Comparison of ENCODE assay signal across 1 cellular context in the genomic region with DNA sequence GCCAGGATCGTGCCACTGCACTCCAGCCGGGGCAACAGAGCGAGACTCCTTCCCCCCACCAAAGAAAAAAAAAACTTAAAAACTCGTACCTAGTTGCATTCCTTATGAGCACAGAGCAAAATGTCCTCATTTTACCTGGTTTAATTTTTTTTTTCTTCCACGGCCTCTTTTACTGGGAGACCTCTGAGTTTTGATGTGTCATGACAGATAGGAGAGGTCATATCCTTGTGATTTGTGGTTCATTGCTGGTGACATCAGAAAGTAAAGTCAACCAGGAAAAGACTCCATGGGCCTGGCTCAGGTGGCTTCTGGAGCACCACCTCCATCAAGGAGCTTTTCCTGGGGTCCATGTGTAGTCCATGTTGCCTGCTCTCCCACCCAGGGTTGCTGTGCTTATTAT.
TF ChIP-seq lines count a peak whose summit lies in the region.

No MANE protein-coding gene starts in this region.

TF ChIP-seq in K562, 482 proteins besides CTCF, POLR2A, EP300 and RAD21 (continued from another document):
- TF ChIP-seq, protein P1, sequence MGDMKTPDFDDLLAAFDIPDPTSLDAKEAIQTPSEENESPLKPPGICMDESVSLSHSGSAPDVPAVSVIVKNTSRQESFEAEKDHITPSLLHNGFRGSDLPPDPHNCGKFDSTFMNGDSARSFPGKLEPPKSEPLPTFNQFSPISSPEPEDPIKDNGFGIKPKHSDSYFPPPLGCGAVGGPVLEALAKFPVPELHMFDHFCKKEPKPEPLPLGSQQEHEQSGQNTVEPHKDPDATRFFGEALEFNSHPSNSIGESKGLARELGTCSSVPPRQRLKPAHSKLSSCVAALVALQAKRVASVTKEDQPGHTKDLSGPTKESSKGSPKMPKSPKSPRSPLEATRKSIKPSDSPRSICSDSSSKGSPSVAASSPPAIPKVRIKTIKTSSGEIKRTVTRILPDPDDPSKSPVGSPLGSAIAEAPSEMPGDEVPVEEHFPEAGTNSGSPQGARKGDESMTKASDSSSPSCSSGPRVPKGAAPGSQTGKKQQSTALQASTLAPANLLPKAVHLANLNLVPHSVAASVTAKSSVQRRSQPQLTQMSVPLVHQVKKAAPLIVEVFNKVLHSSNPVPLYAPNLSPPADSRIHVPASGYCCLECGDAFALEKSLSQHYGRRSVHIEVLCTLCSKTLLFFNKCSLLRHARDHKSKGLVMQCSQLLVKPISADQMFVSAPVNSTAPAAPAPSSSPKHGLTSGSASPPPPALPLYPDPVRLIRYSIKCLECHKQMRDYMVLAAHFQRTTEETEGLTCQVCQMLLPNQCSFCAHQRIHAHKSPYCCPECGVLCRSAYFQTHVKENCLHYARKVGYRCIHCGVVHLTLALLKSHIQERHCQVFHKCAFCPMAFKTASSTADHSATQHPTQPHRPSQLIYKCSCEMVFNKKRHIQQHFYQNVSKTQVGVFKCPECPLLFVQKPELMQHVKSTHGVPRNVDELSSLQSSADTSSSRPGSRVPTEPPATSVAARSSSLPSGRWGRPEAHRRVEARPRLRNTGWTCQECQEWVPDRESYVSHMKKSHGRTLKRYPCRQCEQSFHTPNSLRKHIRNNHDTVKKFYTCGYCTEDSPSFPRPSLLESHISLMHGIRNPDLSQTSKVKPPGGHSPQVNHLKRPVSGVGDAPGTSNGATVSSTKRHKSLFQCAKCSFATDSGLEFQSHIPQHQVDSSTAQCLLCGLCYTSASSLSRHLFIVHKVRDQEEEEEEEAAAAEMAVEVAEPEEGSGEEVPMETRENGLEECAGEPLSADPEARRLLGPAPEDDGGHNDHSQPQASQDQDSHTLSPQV (IDR thresholded peaks at IDR 0.05), result peak; percentile 44; the same call in 1 of the 2 replicates
- TF ChIP-seq TARDBP (IDR thresholded peaks at IDR 0.05) (no peak), MAZ (CRISPR knock-in tag; conservative IDR thresholded peaks at IDR 0.05 in 1 of 2, IDR thresholded peaks at IDR 0.05 in 1 of 2) (no peak), LCOR (CRISPR knock-in tag; IDR thresholded peaks at IDR 0.05) (no peak), HDAC8 (tag; IDR thresholded peaks at IDR 0.05) (no peak), ATF1 (CRISPR knock-in tag; IDR thresholded peaks at IDR 0.05) (no peak), ATF1 (tag; IDR thresholded peaks at IDR 0.05) (0 out of 2 replicates have a peak, but pooled peaks have one; percentile 17), CREBBP (IDR thresholded peaks at IDR 0.05; ENCODE audit: low read depth, low read length) (no peak), SIN3B (IDR thresholded peaks at IDR 0.05; ENCODE audit: low read depth) (no peak), ZC3H11A (IDR thresholded peaks at IDR 0.05; ENCODE audit: low read depth, low read length) (no peak), KLF13 (tag; IDR thresholded peaks at IDR 0.05; ENCODE audit: borderline replicate concordance, low read depth) (no peak), NR2C1 (IDR thresholded peaks at IDR 0.05) (peak; percentile 63; the same call in 1 of the 2 replicates), NR2C1 (tag; IDR thresholded peaks at IDR 0.05) (peak; percentile 79), DPF2 (IDR thresholded peaks at IDR 0.05) (peak; percentile 56), MBD2 (IDR thresholded peaks at IDR 0.05; ENCODE audit: borderline replicate concordance, low read depth) (no peak), POLR2AphosphoS5 (IDR thresholded peaks at IDR 0.05; ENCODE audit: control insufficient read depth, insufficient read depth, low read depth, low read length) (no peak), RB1 (IDR thresholded peaks at IDR 0.05; ENCODE audit: low read depth) (no peak), RBM22 (IDR thresholded peaks at IDR 0.05; ENCODE audit: low read depth, low read length, poor library complexity, severe bottlenecking) (no peak), SMARCC2 (IDR thresholded peaks at IDR 0.05; ENCODE audit: low read depth) (no peak), POLR3A (IDR thresholded peaks at IDR 0.05; ENCODE audit: borderline replicate concordance, extremely low read depth, insufficient read depth, insufficient read length) (no peak), CBX8 (IDR thresholded peaks at IDR 0.05; ENCODE audit: borderline replicate concordance, extremely low read depth, low read depth, low read length, poor library complexity, severe bottlenecking) (no peak), SMARCE1 (IDR thresholded peaks at IDR 0.05) (peak; percentile 42; the same call in 1 of the 2 replicates), ZNF384 (IDR thresholded peaks at IDR 0.05; ENCODE audit: low read depth, low read length) (peak; percentile 62), CREM (IDR thresholded peaks at IDR 0.05; ENCODE audit: low read depth) (0 out of 2 replicates have a peak, but pooled peaks have one; percentile 6), MTA1 (IDR thresholded peaks at IDR 0.05; ENCODE audit: borderline replicate concordance) (no peak), NFE2 (IDR thresholded peaks at IDR 0.05; ENCODE audit: low read depth) (peak; percentile 82), SMAD4 (CRISPR knock-in tag; conservative IDR thresholded peaks at IDR 0.05) (no peak), HMG20B (CRISPR knock-in tag; IDR thresholded peaks at IDR 0.05) (no peak), NFATC3 (IDR thresholded peaks at IDR 0.05) (no peak), KLF6 (CRISPR knock-in tag; IDR thresholded peaks at IDR 0.05; ENCODE audit: borderline replicate concordance) (no peak), MAFK (IDR thresholded peaks at IDR 0.05; ENCODE audit: low read length) (peak; percentile 46; the same call in 1 of the 2 replicates), NCOA4 (IDR thresholded peaks at IDR 0.05; ENCODE audit: partially characterized antibody) (no peak), GABPB2 (CRISPR knock-in tag; conservative IDR thresholded peaks at IDR 0.05) (no peak), MAFG (tag; conservative IDR thresholded peaks at IDR 0.05) (peak; percentile 80), SPI1 (IDR thresholded peaks at IDR 0.05; ENCODE audit: borderline replicate concordance, low read depth, low read length) (no peak), ATF7 (IDR thresholded peaks at IDR 0.05) (peak; percentile 84)
- TF ChIP-seq, protein P2, sequence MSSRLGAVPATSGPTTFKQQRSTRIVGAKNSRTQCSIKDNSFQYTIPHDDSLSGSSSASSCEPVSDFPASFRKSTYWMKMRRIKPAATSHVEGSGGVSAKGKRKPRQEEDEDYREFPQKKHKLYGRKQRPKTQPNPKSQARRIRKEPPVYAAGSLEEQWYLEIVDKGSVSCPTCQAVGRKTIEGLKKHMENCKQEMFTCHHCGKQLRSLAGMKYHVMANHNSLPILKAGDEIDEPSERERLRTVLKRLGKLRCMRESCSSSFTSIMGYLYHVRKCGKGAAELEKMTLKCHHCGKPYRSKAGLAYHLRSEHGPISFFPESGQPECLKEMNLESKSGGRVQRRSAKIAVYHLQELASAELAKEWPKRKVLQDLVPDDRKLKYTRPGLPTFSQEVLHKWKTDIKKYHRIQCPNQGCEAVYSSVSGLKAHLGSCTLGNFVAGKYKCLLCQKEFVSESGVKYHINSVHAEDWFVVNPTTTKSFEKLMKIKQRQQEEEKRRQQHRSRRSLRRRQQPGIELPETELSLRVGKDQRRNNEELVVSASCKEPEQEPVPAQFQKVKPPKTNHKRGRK (tag; IDR thresholded peaks at IDR 0.05), result no peak
- TF ChIP-seq, protein P3, sequence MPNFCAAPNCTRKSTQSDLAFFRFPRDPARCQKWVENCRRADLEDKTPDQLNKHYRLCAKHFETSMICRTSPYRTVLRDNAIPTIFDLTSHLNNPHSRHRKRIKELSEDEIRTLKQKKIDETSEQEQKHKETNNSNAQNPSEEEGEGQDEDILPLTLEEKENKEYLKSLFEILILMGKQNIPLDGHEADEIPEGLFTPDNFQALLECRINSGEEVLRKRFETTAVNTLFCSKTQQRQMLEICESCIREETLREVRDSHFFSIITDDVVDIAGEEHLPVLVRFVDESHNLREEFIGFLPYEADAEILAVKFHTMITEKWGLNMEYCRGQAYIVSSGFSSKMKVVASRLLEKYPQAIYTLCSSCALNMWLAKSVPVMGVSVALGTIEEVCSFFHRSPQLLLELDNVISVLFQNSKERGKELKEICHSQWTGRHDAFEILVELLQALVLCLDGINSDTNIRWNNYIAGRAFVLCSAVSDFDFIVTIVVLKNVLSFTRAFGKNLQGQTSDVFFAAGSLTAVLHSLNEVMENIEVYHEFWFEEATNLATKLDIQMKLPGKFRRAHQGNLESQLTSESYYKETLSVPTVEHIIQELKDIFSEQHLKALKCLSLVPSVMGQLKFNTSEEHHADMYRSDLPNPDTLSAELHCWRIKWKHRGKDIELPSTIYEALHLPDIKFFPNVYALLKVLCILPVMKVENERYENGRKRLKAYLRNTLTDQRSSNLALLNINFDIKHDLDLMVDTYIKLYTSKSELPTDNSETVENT (CRISPR knock-in tag; IDR thresholded peaks at IDR 0.05), result no peak
- TF ChIP-seq, protein P4, sequence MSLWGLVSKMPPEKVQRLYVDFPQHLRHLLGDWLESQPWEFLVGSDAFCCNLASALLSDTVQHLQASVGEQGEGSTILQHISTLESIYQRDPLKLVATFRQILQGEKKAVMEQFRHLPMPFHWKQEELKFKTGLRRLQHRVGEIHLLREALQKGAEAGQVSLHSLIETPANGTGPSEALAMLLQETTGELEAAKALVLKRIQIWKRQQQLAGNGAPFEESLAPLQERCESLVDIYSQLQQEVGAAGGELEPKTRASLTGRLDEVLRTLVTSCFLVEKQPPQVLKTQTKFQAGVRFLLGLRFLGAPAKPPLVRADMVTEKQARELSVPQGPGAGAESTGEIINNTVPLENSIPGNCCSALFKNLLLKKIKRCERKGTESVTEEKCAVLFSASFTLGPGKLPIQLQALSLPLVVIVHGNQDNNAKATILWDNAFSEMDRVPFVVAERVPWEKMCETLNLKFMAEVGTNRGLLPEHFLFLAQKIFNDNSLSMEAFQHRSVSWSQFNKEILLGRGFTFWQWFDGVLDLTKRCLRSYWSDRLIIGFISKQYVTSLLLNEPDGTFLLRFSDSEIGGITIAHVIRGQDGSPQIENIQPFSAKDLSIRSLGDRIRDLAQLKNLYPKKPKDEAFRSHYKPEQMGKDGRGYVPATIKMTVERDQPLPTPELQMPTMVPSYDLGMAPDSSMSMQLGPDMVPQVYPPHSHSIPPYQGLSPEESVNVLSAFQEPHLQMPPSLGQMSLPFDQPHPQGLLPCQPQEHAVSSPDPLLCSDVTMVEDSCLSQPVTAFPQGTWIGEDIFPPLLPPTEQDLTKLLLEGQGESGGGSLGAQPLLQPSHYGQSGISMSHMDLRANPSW (CRISPR knock-in tag; IDR thresholded peaks at IDR 0.05), result no peak
- TF ChIP-seq, protein P5, sequence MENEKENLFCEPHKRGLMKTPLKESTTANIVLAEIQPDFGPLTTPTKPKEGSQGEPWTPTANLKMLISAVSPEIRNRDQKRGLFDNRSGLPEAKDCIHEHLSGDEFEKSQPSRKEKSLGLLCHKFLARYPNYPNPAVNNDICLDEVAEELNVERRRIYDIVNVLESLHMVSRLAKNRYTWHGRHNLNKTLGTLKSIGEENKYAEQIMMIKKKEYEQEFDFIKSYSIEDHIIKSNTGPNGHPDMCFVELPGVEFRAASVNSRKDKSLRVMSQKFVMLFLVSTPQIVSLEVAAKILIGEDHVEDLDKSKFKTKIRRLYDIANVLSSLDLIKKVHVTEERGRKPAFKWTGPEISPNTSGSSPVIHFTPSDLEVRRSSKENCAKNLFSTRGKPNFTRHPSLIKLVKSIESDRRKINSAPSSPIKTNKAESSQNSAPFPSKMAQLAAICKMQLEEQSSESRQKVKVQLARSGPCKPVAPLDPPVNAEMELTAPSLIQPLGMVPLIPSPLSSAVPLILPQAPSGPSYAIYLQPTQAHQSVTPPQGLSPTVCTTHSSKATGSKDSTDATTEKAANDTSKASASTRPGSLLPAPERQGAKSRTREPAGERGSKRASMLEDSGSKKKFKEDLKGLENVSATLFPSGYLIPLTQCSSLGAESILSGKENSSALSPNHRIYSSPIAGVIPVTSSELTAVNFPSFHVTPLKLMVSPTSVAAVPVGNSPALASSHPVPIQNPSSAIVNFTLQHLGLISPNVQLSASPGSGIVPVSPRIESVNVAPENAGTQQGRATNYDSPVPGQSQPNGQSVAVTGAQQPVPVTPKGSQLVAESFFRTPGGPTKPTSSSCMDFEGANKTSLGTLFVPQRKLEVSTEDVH (IDR thresholded peaks at IDR 0.05; ENCODE audit: low read depth, partially characterized antibody), result no peak
- TF ChIP-seq, protein P6, sequence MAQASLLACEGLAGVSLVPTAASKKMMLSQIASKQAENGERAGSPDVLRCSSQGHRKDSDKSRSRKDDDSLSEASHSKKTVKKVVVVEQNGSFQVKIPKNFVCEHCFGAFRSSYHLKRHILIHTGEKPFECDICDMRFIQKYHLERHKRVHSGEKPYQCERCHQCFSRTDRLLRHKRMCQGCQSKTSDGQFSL (CRISPR knock-in tag; IDR thresholded peaks at IDR 0.05), result no peak
- TF ChIP-seq, protein P6 (tag; IDR thresholded peaks at IDR 0.05), result no peak
- TF ChIP-seq, protein P7, sequence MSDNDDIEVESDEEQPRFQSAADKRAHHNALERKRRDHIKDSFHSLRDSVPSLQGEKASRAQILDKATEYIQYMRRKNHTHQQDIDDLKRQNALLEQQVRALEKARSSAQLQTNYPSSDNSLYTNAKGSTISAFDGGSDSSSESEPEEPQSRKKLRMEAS (CRISPR knock-in tag; IDR thresholded peaks at IDR 0.05), result no peak
TF ChIP-seq in K562: peak in this region for 25.
